Comparison of ENCODE assay signal across 18 cellular contexts in the genomic region with DNA sequence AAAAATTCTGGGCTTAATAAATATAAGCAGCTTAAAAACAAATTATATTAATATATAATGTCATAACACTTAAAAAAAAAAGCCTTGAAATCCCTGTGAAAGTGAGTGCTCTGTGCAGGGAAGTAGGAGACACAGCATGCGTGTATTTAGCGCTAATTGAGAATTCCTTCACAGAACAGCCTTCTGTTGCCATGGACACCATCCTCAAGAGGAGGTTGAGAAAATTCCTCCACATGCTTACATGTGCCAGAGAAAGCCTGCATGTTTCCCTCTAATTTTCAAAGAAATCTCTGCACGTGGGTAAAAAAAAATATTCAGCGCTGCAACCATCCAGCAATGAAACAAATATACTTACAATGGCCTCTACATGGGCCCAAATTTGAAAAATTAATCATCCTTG.
DNase-seq lines count a peak whose midpoint lies in the region; ATAC-seq and TF ChIP-seq lines count a peak whose summit lies in the region.
"Had no signal": no experiment of that assay in that cellular context is flagged by ENCODE, and none has a peak within 500 bp of the region (broad histone marks: within the 10 kb centered on the region; RNA-seq: fewer than 3 reads in every experiment).

No MANE protein-coding gene starts in this region.

- TF ChIP-seq CTCF in dorsolateral prefrontal cortex (IDR thresholded peaks at IDR 0.05 in 54 of 56, conservative IDR thresholded peaks at IDR 0.05 in 2 of 56; ENCODE audit: low read depth in 1 of 56, partially characterized antibody in 56 of 56) (no peak), neural progenitor cell (IDR thresholded peaks at IDR 0.05) (no peak)

- no peaks in the 10 kb centered on the region for H3F3A ChIP-seq in neural progenitor cell (ENCODE audit: low read depth)

- no peaks in the 10 kb centered on the region for H3K4me1 ChIP-seq in neural progenitor cell
- H3K4me1 ChIP-seq: A549, Caco-2, HAP-1 had no signal

- peak overlapping the region in 34 of 59 donors; percentile 0 to 77 (median 48) for H3K27ac ChIP-seq in dorsolateral prefrontal cortex
- no peak overlapping the region for H3K27ac ChIP-seq in neural progenitor cell
- H3K27ac ChIP-seq: A549, C4-2B, GM23248 had no signal

- H3K9me3 Mint-ChIP-seq in neural progenitor cell: no peaks in the 10 kb centered on the region
- H3K9me3 Mint-ChIP-seq: CD4-positive, alpha-beta T cell had no signal

- H3K4me3 ChIP-seq in dorsolateral prefrontal cortex (no peak overlapping the region), neural progenitor cell (no peak overlapping the region)
- H3K4me3 ChIP-seq: A549, GM12878, GM23248, HAP-1, K562 had no signal

- H3K36me3 ChIP-seq in neural progenitor cell: no peaks in the 10 kb centered on the region
- H3K36me3 ChIP-seq: HAP-1 had no signal

- H3K4me1 Mint-ChIP-seq in neural progenitor cell: peaks cover 31% of the 10 kb centered on the region

- DNase-seq in G401 (ENCODE audit: low spot score) (peak; percentile 74), NCI-H69 (lab: John Stamatoyannopoulos, UW) (peak; percentile 1), dorsolateral prefrontal cortex (no peak), neural progenitor cell (ENCODE audit: low spot score) (no peak), A172 (ENCODE audit: low spot score) (no peak)
- DNase-seq: AML-193; Caco-2; CD4-positive, alpha-beta T cell; DMS79 treated with DMSO at 0.1 percent for 48 hours; GM23248; IMR-90 had no signal

- no peak overlapping the region for H3K4me3 Mint-ChIP-seq in neural progenitor cell
- H3K4me3 Mint-ChIP-seq: CD4-positive, alpha-beta T cell had no signal

- H3K79me2 ChIP-seq in neural progenitor cell (ENCODE audit: low read depth): no peaks in the 10 kb centered on the region

- no peak overlapping the region for H2AFZ ChIP-seq in neural progenitor cell (replicated peaks)
- H2AFZ ChIP-seq: GM23248 had no signal

- in situ Hi-C loops in G401 (cut with HindIII; ENCODE audit: low sequenced_read_pairs): no loop called here

- no peaks in the 10 kb centered on the region for H3K9me3 ChIP-seq in neural progenitor cell (ENCODE audit: low read depth)
- H3K9me3 ChIP-seq: A549, HAP-1 had no signal

- H3K27me3 ChIP-seq in dorsolateral prefrontal cortex (no peaks in the 10 kb centered on the region), neural progenitor cell (no peaks in the 10 kb centered on the region)

- no peak overlapping the region for H3K4me2 ChIP-seq in neural progenitor cell
- H3K4me2 ChIP-seq: A549 had no signal

- H3K36me3 Mint-ChIP-seq in neural progenitor cell: no peaks in the 10 kb centered on the region

- intact Hi-C loops in dorsolateral prefrontal cortex (cut with DNase I): loop anchor here in 1 of 2 donors (10.0 kb wide), 1 partner anchor 88 kb away; no protein-coding TSS in a partner anchor

- peaks cover 5% of the 10 kb centered on the region for H3K27me3 Mint-ChIP-seq in neural progenitor cell (ENCODE audit: insufficient read depth, low read depth)
- H3K27me3 Mint-ChIP-seq: CD4-positive, alpha-beta T cell had no signal

- no peaks in the 10 kb centered on the region for H4K20me1 ChIP-seq in neural progenitor cell (ENCODE audit: low read depth)

- H3K27ac Mint-ChIP-seq in neural progenitor cell: peak overlapping the region; percentile 43
- H3K27ac Mint-ChIP-seq: CD4-positive, alpha-beta T cell had no signal

- ATAC-seq in HG03175 (IDR thresholded peaks at IDR 0.05; ENCODE audit: unreplicated experiment): no peak
- ATAC-seq in HG02938 (IDR thresholded peaks at IDR 0.05; ENCODE audit: unreplicated experiment): no peak
- ATAC-seq: A549, GM12878, K562 had no signal

- H3K9ac ChIP-seq in neural progenitor cell: no peak overlapping the region
- H3K9ac ChIP-seq: GM23248 had no signal

Comparison
In these comparisons a context has a peak if more than half of its experiments do, and no peak if none do; other contexts are left out.
1. DNase-seq: peak in G401 (single experiment) and NCI-H69 (single experiment); none in dorsolateral prefrontal cortex (0 of 10), neural progenitor cell (single experiment) and A172 (single experiment).